12 cellular contexts compared by ENCODE assay signal in genomic region chr3:141414800-141415462, GRCh38. TPM values are rescaled to one million over a fixed set of nuclear protein-coding genes. Genes with fewer than 3 reads are reported as not detected.
DNase-seq lines count a peak whose midpoint lies in the region; ATAC-seq, FAIRE-seq and TF ChIP-seq lines count a peak whose summit lies in the region.
"Had no signal": no experiment of that assay in that cellular context is flagged by ENCODE, and none has a peak within 500 bp of the region (broad histone marks: within the 10 kb centered on the region; RNA-seq: fewer than 3 reads in every experiment).

No MANE protein-coding gene starts in this region.

- in situ Hi-C loops in HepG2 (cut with HindIII; ENCODE audit: extremely low pct_ligation_motif_present, low pct_unique_long_range_greater_than_20kb) = no loop called here

- H3K27ac ChIP-seq in HepG2 (ENCODE audit: extremely low read length, insufficient read depth, low read length) (no peak overlapping the region), right lobe of liver (no peak overlapping the region), lung (ENCODE audit: low read depth in 1 of 2, low read length in 1 of 2) (peak overlapping the region; percentile 87 to 99), uterus (peak overlapping the region; percentile 99 to 100)

- H3K4me3 ChIP-seq in HepG2 (replicated peaks in 1 of 3; ENCODE audit: insufficient read depth in 1 of 3, low read depth in 2 of 3, low read length in 3 of 3) (no peak overlapping the region), right lobe of liver (no peak overlapping the region), lung (no peak overlapping the region), uterus (no peak overlapping the region)
- H3K4me3 ChIP-seq: left lung, SK-N-MC had no signal

- peaks cover 17% of the 10 kb centered on the region for H3K79me2 ChIP-seq in HepG2 (ENCODE audit: insufficient read depth, low read length)

- CTCF ChIA-PET in HepG2 (lab: Yijun Ruan, JAX; ENCODE audit: low intra/inter-chr PET ratio, low total read pairs) = no interaction called here

- H3K4me1 ChIP-seq in HepG2 (ENCODE audit: insufficient read depth, low read length) (peaks cover 52% of the 10 kb centered on the region), right lobe of liver (peaks cover 0 to 30% (median 18%) of the 10 kb centered on the region in 4 donors), lung (ENCODE audit: control insufficient read depth in 2 of 2, insufficient read depth in 2 of 2, low read length in 2 of 2) (peaks cover 22 to 26% of the 10 kb centered on the region in 2 donors), uterus (peaks cover 9 to 51% of the 10 kb centered on the region in 2 donors)

- ATAC-seq in HepG2 (no peak), right lobe of liver (no peak), lung (ENCODE audit: insufficient read depth, low FRiP score) (no peak), HG03196 (IDR thresholded peaks at IDR 0.05; ENCODE audit: unreplicated experiment) (no peak)
- ATAC-seq: left lung had no signal

- H3K9me3 ChIP-seq in HepG2 (ENCODE audit: low read length) (no peaks in the 10 kb centered on the region), right lobe of liver (no peaks in the 10 kb centered on the region), lung (ENCODE audit: control insufficient read depth in 2 of 2, insufficient read depth in 1 of 2, low read length in 1 of 2) (no peaks in the 10 kb centered on the region), uterus (no peaks in the 10 kb centered on the region)

- no TSS peak for BruUV-seq in HepG2 (replicated peaks; lab: Mats Ljungman, UMichigan)

- no peak for FAIRE-seq in HepG2 (lab: Jason Lieb, UNC)

- 88% methylated on average over 5 of the region's 5 CpGs for WGBS in HepG2 (ENCODE audit: low lambda C conversion rate)
- 76% methylated on average over 5 of the region's 5 CpGs for WGBS in right lobe of liver (ENCODE audit: insufficient coverage, low coverage, low lambda C conversion rate, missing lambda C conversion rate)
- 91 to 94% methylated on average over 5 of the region's 5 CpGs for WGBS in lung, 2 donors

- DNase-seq in HepG2 (ENCODE audit: low spot score) (no peak), right lobe of liver (no peak), astrocyte of the hippocampus (ENCODE audit: low read depth, low spot score) (peak; percentile 53), lung (ENCODE audit: low spot score) (no peak), uterus (no peak), superior temporal gyrus (ENCODE audit: extremely low spot score) (no peak), cerebellum (ENCODE audit: low spot score) (no peak)
- DNase-seq: activated T-cell treated with anti-CD3 and anti-CD28 coated beads for 4 hours, left lung, NCI-H2107 had no signal

- H4K20me1 ChIP-seq in HepG2 (ENCODE audit: insufficient read depth, low read length) = no peaks in the 10 kb centered on the region

- H3K27me3 ChIP-seq in HepG2 (ENCODE audit: control insufficient read depth in 1 of 2, insufficient read depth in 2 of 2, low read length in 2 of 2) (no peaks in the 10 kb centered on the region), right lobe of liver (no peaks in the 10 kb centered on the region), lung (ENCODE audit: control insufficient read depth, insufficient read depth) (no peaks in the 10 kb centered on the region), uterus (no peaks in the 10 kb centered on the region)
- H3K27me3 ChIP-seq: left lung had no signal

- peaks cover 13 to 54% of the 10 kb centered on the region in 2 experiments for H3K36me3 ChIP-seq in HepG2 (replicated peaks in 1 of 2; ENCODE audit: control insufficient read depth in 1 of 2, insufficient read depth in 2 of 2, low read length in 2 of 2)
- H3K36me3 ChIP-seq in right lobe of liver = peaks cover 0 to 6% (median 0%) of the 10 kb centered on the region in 4 donors
- H3K36me3 ChIP-seq in lung (ENCODE audit: control insufficient read depth in 2 of 2, insufficient read depth in 2 of 2, low read length in 2 of 2) = peaks cover 18% of the 10 kb centered on the region in 2 donors
- H3K36me3 ChIP-seq in uterus = no peaks in the 10 kb centered on the region

- H3K4me2 ChIP-seq in HepG2 (ENCODE audit: low read depth, low read length) = 0 out of 2 replicates have a peak overlapping the region, but pooled peaks have one; percentile 10

- no peak for TF ChIP-seq EP300 in HepG2 (IDR thresholded peaks at IDR 0.05; ENCODE audit: low read depth in 2 of 2, low read length in 2 of 2)
- no peak for TF ChIP-seq EP300 in HepG2 (CRISPR knock-in tag; IDR thresholded peaks at IDR 0.05; ENCODE audit: borderline replicate concordance)

- TF ChIP-seq RAD21 in HepG2 (CRISPR knock-in tag; IDR thresholded peaks at IDR 0.05) = no peak

- intact Hi-C loops in HepG2 (cut with micrococcal nuclease; ENCODE audit: unreplicated experiment) = loop anchor here (1.0 kb wide), 1 partner anchor 109 kb away; no protein-coding TSS in a partner anchor
- intact Hi-C loops in right lobe of liver (cut with DNase I) = no loop called here
- intact Hi-C loops in uterus (cut with DNase I; ENCODE audit: low total_unique reads) = no loop called here

- POLR2A ChIA-PET in HepG2 (lab: Yijun Ruan, JAX) = interaction anchor here (6.4 kb wide), 1 partner anchor 13 kb away, joined by 128 read pairs; no protein-coding TSS in a partner anchor

- no peak overlapping the region for H3K9ac ChIP-seq in HepG2 (ENCODE audit: insufficient read depth, low read depth, low read length)

- TF ChIP-seq CTCF in HepG2 (CRISPR knock-in tag; IDR thresholded peaks at IDR 0.05) = no peak
- no peak for TF ChIP-seq CTCF in right lobe of liver (IDR thresholded peaks at IDR 0.05)
- TF ChIP-seq CTCF in lung (IDR thresholded peaks at IDR 0.05; ENCODE audit: control extremely low read depth, extremely low read depth) = no peak
- TF ChIP-seq CTCF in uterus (IDR thresholded peaks at IDR 0.05) = no peak

- no peak for TF ChIP-seq POLR2A in HepG2 (IDR thresholded peaks at IDR 0.05; ENCODE audit: insufficient read depth in 1 of 2, low read depth in 2 of 2, low read length in 2 of 2)
- no peak for TF ChIP-seq POLR2A in right lobe of liver (IDR thresholded peaks at IDR 0.05)
- TF ChIP-seq POLR2A in uterus (IDR thresholded peaks at IDR 0.05) = no peak

- H2AFZ ChIP-seq in HepG2 (ENCODE audit: low read length) = no peak overlapping the region

TF ChIP-seq in HepG2, 621 proteins besides CTCF, POLR2A, EP300 and RAD21:
- TF ChIP-seq KLF11 (CRISPR knock-in tag; IDR thresholded peaks at IDR 0.05) (no peak), FOXA1 (IDR thresholded peaks at IDR 0.05) (no peak), FOXA1 (CRISPR knock-in tag; IDR thresholded peaks at IDR 0.05) (0 out of 2 replicates have a peak, but pooled peaks have one; percentile 27)

RNA-seq across cellular contexts. Expression of gene ZBTB38, which starts 46.6 kb away (rescaled TPM):
- 51.7 and 77.9 TPM in 2 replicates for total RNA-seq in HepG2 (2016; rRNA removed; fragmentation: Illumina TruSeq; extraction: Trizol)
- total RNA-seq in HepG2 (2016; cell fraction: cytosol; rRNA removed; fragmentation: Illumina TruSeq; extraction: Trizol; ENCODE audit: low read depth) = 8.0 and 8.8 TPM in 2 replicates
- 47.2 and 73.5 TPM in 2 replicates for total RNA-seq in HepG2 (2016; cell fraction: insoluble cytoplasmic fraction; rRNA removed; fragmentation: Illumina TruSeq; extraction: Trizol)
- total RNA-seq in HepG2 (2016; cell fraction: membrane; rRNA removed; fragmentation: Illumina TruSeq; extraction: Trizol) = 24.0 and 25.0 TPM in 2 replicates
- total RNA-seq in HepG2 (2016; cell fraction: nucleus; rRNA removed; fragmentation: Illumina TruSeq; extraction: Trizol) = 50.9 and 56.2 TPM in 2 replicates
- 20.4 and 26.8 TPM in 2 replicates for polyA plus RNA-seq in HepG2 (2011; rRNA removed)
- polyA plus RNA-seq in HepG2 (2011; cell fraction: cytosol; rRNA removed) = 14.8 and 18.8 TPM in 2 replicates
- polyA plus RNA-seq in HepG2 (2011; cell fraction: nucleus; rRNA removed) = 26.0 and 30.5 TPM in 2 replicates
- 30.3 and 41.4 TPM in 2 replicates for polyA plus RNA-seq in HepG2 (2012)
- polyA plus RNA-seq in HepG2 (2016; cell fraction: cytosol; fragmentation: Illumina TruSeq; extraction: Trizol; ENCODE audit: low read depth) = 0.80 and 1.00 TPM in 2 replicates
- 32.5 and 33.4 TPM in 2 replicates for polyA plus RNA-seq in HepG2 (2016; cell fraction: insoluble cytoplasmic fraction; fragmentation: Illumina TruSeq; extraction: Trizol; ENCODE audit: low read depth)
- polyA plus RNA-seq in HepG2 (2016; cell fraction: membrane; fragmentation: Illumina TruSeq; extraction: Trizol; ENCODE audit: low read depth) = 2.7 and 3.4 TPM in 2 replicates
- 35.8 and 35.9 TPM in 2 replicates for polyA plus RNA-seq in HepG2 (2016; cell fraction: nucleus; fragmentation: Illumina TruSeq; extraction: Trizol; ENCODE audit: insufficient read depth, low read depth)
- polyA minus RNA-seq in HepG2 (2011; rRNA and poly(A)+ RNA removed; ENCODE audit: low replicate concordance) = 48.8 and 66.3 TPM in 2 replicates
- 52.1 and 52.3 TPM in 2 replicates for polyA minus RNA-seq in HepG2 (2011; cell fraction: cytosol; rRNA and poly(A)+ RNA removed)
- 130 and 149 TPM in 2 replicates for polyA minus RNA-seq in HepG2 (2011; cell fraction: nucleus; rRNA and poly(A)+ RNA removed)
- total RNA-seq in right lobe of liver = 10 to 100 TPM; 29.4 to 75.2 (median 36.6) TPM
- total RNA-seq in lung = 100 to 1,000 TPM in 1 of 2 donors, 10 to 100 TPM in 1; 83.0 to 111 TPM
- polyA plus RNA-seq in lung = 10 to 100 TPM in 1 of 2 donors, 1 to 10 TPM in 1; 9.3 to 24.1 TPM
- total RNA-seq in uterus = 100 to 1,000 TPM; 125 to 183 (median 149) TPM
- 103 TPM for total RNA-seq in cerebellum

Comparison
In these comparisons a context has a peak if more than half of its experiments do, and no peak if none do; other contexts are left out.
1. H3K27ac ChIP-seq: peak in lung (2 of 2) and uterus (2 of 2); none in HepG2 (single experiment) and right lobe of liver (0 of 3).